In the genomic region with DNA sequence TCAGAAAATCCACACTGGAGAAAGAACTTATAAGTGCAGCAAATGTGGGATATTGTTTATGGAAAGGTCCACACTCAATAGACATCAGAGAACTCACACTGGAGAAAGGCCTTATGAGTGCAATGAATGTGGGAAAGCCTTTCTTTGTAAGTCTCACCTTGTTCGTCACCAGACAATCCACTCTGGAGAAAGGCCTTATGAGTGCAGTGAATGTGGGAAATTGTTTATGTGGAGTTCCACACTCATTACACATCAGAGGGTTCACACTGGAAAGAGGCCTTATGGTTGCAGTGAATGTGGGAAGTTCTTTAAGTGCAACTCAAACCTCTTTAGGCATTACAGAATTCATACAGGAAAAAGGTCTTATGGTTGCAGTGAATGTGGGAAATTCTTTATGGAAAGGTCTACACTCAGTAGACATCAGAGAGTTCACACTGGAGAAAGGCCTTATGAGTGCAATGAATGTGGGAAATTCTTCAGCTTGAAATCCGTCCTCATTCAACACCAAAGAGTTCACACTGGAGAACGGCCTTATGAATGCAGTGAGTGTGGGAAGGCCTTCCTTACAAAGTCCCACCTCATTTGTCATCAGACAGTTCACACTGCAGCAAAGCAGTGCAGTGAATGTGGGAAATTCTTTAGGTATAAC, we compare ENCODE assay signal across 2 cellular contexts.
TF ChIP-seq lines count a peak whose summit lies in the region.

No MANE protein-coding gene starts in this region.

TF ChIP-seq in GM12891, 5 proteins besides CTCF, POLR2A, EP300 and RAD21:
- TF ChIP-seq TAF1 (IDR thresholded peaks at IDR 0.05; ENCODE audit: low read depth, low read length) = no peak
- TF ChIP-seq SPI1 (IDR thresholded peaks at IDR 0.05; ENCODE audit: low read depth, low read length) = no peak
- no peak for TF ChIP-seq POU2F2 (IDR thresholded peaks at IDR 0.05; ENCODE audit: low read depth, low read length)
- TF ChIP-seq PAX5 (IDR thresholded peaks at IDR 0.05; ENCODE audit: insufficient read depth, low read length, severe bottlenecking) = no peak
- no peak for TF ChIP-seq POLR2AphosphoS5 (IDR thresholded peaks at IDR 0.05; ENCODE audit: low read depth, low read length)

TF ChIP-seq in K562, 482 proteins besides CTCF, POLR2A, EP300 and RAD21:
- TF ChIP-seq ZNF75A (CRISPR knock-in tag; IDR thresholded peaks at IDR 0.05) (peak; percentile 73), MIER1 (IDR thresholded peaks at IDR 0.05; ENCODE audit: low read depth) (no peak), POLR2G (IDR thresholded peaks at IDR 0.05; ENCODE audit: low read depth, low read length) (no peak)
